Comparison of ENCODE assay signal across 9 cellular contexts in the genomic region with DNA sequence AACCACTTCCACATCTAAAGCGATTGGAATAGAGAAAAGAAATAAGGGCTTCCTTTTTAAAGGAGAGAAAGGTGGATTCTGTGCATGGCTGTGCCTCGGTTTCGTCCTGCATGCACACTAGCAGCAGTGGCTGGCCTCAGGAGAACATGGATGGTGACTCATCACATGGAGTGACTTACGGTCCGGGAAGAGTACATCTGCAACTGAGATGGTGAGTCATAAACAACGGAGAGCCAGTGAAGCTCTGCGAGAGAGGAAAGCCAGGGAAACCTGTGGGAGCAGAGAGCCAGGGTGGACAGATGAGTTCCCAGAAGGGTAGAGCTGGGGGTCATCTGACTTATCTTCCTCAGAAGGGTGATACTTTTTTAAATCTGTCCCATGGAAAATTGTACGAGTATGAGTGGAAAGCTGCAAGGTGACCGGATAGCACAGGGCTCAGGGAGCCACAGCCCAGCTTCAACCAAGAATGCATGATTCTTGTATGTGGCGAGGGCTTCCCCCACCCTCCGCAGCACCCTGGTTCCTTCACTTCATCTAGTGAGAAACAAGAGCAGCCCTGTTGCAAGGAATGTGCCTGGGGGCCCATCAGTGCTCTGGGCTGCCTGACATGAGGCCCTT.
DNase-seq lines count a peak whose midpoint lies in the region; ATAC-seq and TF ChIP-seq lines count a peak whose summit lies in the region.
"Had no signal": no experiment of that assay in that cellular context is flagged by ENCODE, and none has a peak within 500 bp of the region (broad histone marks: within the 10 kb centered on the region; RNA-seq: fewer than 3 reads in every experiment).

No MANE protein-coding gene starts in this region.

- H3K4me3 ChIP-seq in fibroblast of villous mesenchyme (ENCODE audit: low read depth, low read length): no peak overlapping the region

- H3K4me3 Mint-ChIP-seq in Calu3 (ENCODE audit: low read depth, unreplicated experiment): no peak overlapping the region
- H3K4me3 Mint-ChIP-seq: IgD-negative memory B cell had no signal

- DNase-seq in Calu3 (peak; percentile 54), SHP77 (lab: John Stamatoyannopoulos, UW) (peak; percentile 47 to 63), fibroblast of villous mesenchyme (ENCODE audit: low read depth) (peak; percentile 98), renal cortical epithelial cell (ENCODE audit: low read depth) (peak; percentile 99), GDM1 (lab: John Stamatoyannopoulos, UW) (no peak), NCI-H187 (lab: John Stamatoyannopoulos, UW) (no peak)
- no peak for DNase-seq in stimulated activated naive CD4-positive, alpha-beta T cell (lab: John Stamatoyannopoulos, UW)

- CTCF ChIA-PET in Calu3 (lab: Charles Lee): interaction anchor here (0.6 kb wide), 1 partner anchor 198 kb away, joined by 6 read pairs; no protein-coding TSS in a partner anchor

- intact Hi-C loops in Calu3 (cut with micrococcal nuclease; ENCODE audit: unreplicated experiment): loop anchor here (10.0 kb wide), 1 partner anchor 51 kb away; no protein-coding TSS in a partner anchor

- no peaks in the 10 kb centered on the region for H3K27me3 Mint-ChIP-seq in Calu3 (ENCODE audit: unreplicated experiment)

- no peaks in the 10 kb centered on the region for H3K36me3 Mint-ChIP-seq in Calu3 (ENCODE audit: insufficient read depth, unreplicated experiment)
- H3K36me3 Mint-ChIP-seq: IgD-negative memory B cell had no signal

- no peak for ATAC-seq in HG02623 (IDR thresholded peaks at IDR 0.05; ENCODE audit: unreplicated experiment)

- no TSS peak for BruUV-seq in Calu3 (replicated peaks; lab: Mats Ljungman, UMichigan)

- TF ChIP-seq CTCF in Calu3 (IDR thresholded peaks at IDR 0.05; ENCODE audit: unreplicated experiment) (no peak), fibroblast of villous mesenchyme (IDR thresholded peaks at IDR 0.05; ENCODE audit: insufficient read depth, low read depth, low read length) (no peak)

- peaks cover 5% of the 10 kb centered on the region for H3K9me3 Mint-ChIP-seq in Calu3 (ENCODE audit: low read depth, unreplicated experiment)

- peak overlapping the region; percentile 41 for H3K27ac Mint-ChIP-seq in Calu3 (ENCODE audit: unreplicated experiment)
- H3K27ac Mint-ChIP-seq: IgD-negative memory B cell had no signal

- H3K4me1 Mint-ChIP-seq in Calu3 (ENCODE audit: low read depth, unreplicated experiment): peaks cover 17% of the 10 kb centered on the region

Comparison
In these comparisons a context has a peak if more than half of its experiments do, and no peak if none do; other contexts are left out.
1. DNase-seq: peak in Calu3 (single experiment), SHP77 (2 of 2), fibroblast of villous mesenchyme (single experiment) and renal cortical epithelial cell (single experiment); none in stimulated activated naive CD4-positive, alpha-beta T cell (0 of 6), GDM1 (single experiment) and NCI-H187 (0 of 2).